ENCODE assay signal across 24 cellular contexts in the genomic region with DNA sequence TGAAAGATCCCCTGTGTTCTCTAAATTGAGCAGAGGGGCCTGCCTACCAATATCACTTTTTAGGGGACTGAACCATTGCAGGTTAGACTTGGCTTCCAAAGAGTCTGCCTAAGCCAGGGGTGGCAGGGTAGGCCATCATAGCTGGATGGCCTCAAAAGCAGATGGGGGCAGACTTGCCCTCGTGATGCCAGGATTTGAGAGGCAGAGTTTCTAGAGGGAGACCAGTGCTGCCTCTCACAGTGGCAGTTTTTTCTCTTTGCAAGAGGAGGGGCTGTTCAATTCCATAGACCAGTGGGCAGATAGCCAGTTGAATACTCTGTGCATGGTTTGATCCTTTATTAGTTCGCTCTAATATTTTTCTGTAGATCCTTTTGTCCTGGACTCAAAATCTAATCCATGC. TPM values are rescaled to one million over a fixed set of nuclear protein-coding genes. Genes with fewer than 3 reads are reported as not detected.
"Had no signal": no experiment of that assay in that cellular context is flagged by ENCODE, and none has a peak within 500 bp of the region (broad histone marks: within the 10 kb centered on the region; RNA-seq: fewer than 3 reads in every experiment).

No MANE protein-coding gene starts in this region.

- H3K27ac Mint-ChIP-seq: activated CD4-positive, alpha-beta T cell treated with anti-CD3 and anti-CD28 coated beads, Interleukin-2, amount 10 ng/mL, durations not matched to agents 7 days and 5 days; activated naive CD4-positive, alpha-beta T cell treated with anti-CD3 and anti-CD28 coated beads, Interleukin-2, amount 50 U/mL, for 72 hours; activated T-helper 1 cell treated with anti-CD3 and anti-CD28 coated beads, Interleukin-12 subunit alpha, Interleukin-12 subunit beta, Interleukin-2, Interleukin-4 antibody, amounts not matched to agents 30 ng/mL and 10 ng/mL and 1 ng/mL, durations not matched to agents 14 hours and 24 hours and 36 hours; immature natural killer cell; natural killer cell had no signal

- H3K36me3 ChIP-seq: adrenal gland, gastroesophageal sphincter, ovary, right lobe of liver, suprapubic skin, transverse colon, uterus had no signal

- H3K27ac ChIP-seq: adrenal gland, gastroesophageal sphincter, heart right ventricle, ovary, right lobe of liver, suprapubic skin, transverse colon, uterus had no signal

- H3K27me3 ChIP-seq: adrenal gland, gastroesophageal sphincter, heart right ventricle, ovary, right lobe of liver, suprapubic skin, transverse colon, uterus had no signal

- H3K4me3 ChIP-seq: adrenal gland, gastroesophageal sphincter, heart right ventricle, ovary, right lobe of liver, suprapubic skin, transverse colon, uterus had no signal

- H3K9me3 Mint-ChIP-seq: activated CD4-positive, alpha-beta T cell treated with anti-CD3 and anti-CD28 coated beads, Interleukin-2, amount 10 ng/mL, durations not matched to agents 7 days and 5 days; activated naive CD4-positive, alpha-beta T cell treated with anti-CD3 and anti-CD28 coated beads, Interleukin-2, amount 50 U/mL, for 72 hours; activated T-helper 1 cell treated with anti-CD3 and anti-CD28 coated beads, Interleukin-12 subunit alpha, Interleukin-12 subunit beta, Interleukin-2, Interleukin-4 antibody, amounts not matched to agents 30 ng/mL and 10 ng/mL and 1 ng/mL, durations not matched to agents 14 hours and 24 hours and 36 hours; immature natural killer cell; natural killer cell; stimulated activated naive CD8-positive, alpha-beta T cell treated with anti-CD3 and anti-CD28 coated beads, Interleukin-15, amount 100 ng/mL, for 72 hours had no signal

- H3K9me3 ChIP-seq: adrenal gland, gastroesophageal sphincter, ovary, right lobe of liver, suprapubic skin, transverse colon, uterus had no signal

- H3K27me3 Mint-ChIP-seq: activated CD4-positive, alpha-beta T cell treated with anti-CD3 and anti-CD28 coated beads, Interleukin-2, amount 10 ng/mL, durations not matched to agents 7 days and 5 days; stimulated activated naive CD8-positive, alpha-beta T cell treated with anti-CD3 and anti-CD28 coated beads, Interleukin-15, amount 100 ng/mL, for 72 hours had no signal

- H3K36me3 Mint-ChIP-seq: activated naive CD4-positive, alpha-beta T cell treated with anti-CD3 and anti-CD28 coated beads, Interleukin-2, amount 50 U/mL, for 72 hours; immature natural killer cell; natural killer cell had no signal

- H3K4me1 ChIP-seq: adrenal gland, gastroesophageal sphincter, right lobe of liver, suprapubic skin, uterus had no signal

- DNase-seq: activated CD4-positive, alpha-beta T cell treated with anti-CD3 and anti-CD28 coated beads, Interleukin-2, amount 10 ng/mL, durations not matched to agents 7 days and 5 days; activated gamma-delta T cell treated with Interleukin-2 at 50 U/mL for 16 hours; adrenal gland; cerebellar nuclear complex; cortex of kidney; heart right ventricle; immature natural killer cell; natural killer cell; ovary; right lobe of liver; small intestine; stimulated activated CD4-positive, alpha-beta T cell treated with anti-CD3 and anti-CD28 coated beads, Interleukin-4, amount 100 ng/mL, for 1 hour; stimulated activated naive CD8-positive, alpha-beta T cell treated with anti-CD3 and anti-CD28 coated beads, Interleukin-15, amount 100 ng/mL, for 72 hours; transverse colon; uterus had no signal

- ATAC-seq: activated CD4-positive, CD25-positive, alpha-beta regulatory T cell treated with anti-CD3 and anti-CD28 coated beads, Interleukin-2, amount 50 U/mL, for 24 hours; activated naive CD4-positive, alpha-beta T cell treated with anti-CD3 and anti-CD28 coated beads, Interleukin-2, amount 50 U/mL, for 72 hours; esophagus mucosa; gastroesophageal sphincter; natural killer cell; right lobe of liver; stimulated activated naive CD8-positive, alpha-beta T cell treated with anti-CD3 and anti-CD28 coated beads, Interleukin-15, amount 100 ng/mL, for 72 hours had no signal

- H3K4me1 Mint-ChIP-seq: immature natural killer cell; natural killer cell; stimulated activated naive CD8-positive, alpha-beta T cell treated with anti-CD3 and anti-CD28 coated beads, Interleukin-15, amount 100 ng/mL, for 72 hours had no signal

- H3K4me3 Mint-ChIP-seq: activated CD4-positive, alpha-beta T cell treated with anti-CD3 and anti-CD28 coated beads, Interleukin-2, amount 10 ng/mL, durations not matched to agents 7 days and 5 days; activated T-helper 1 cell treated with anti-CD3 and anti-CD28 coated beads, Interleukin-12 subunit alpha, Interleukin-12 subunit beta, Interleukin-2, Interleukin-4 antibody, amounts not matched to agents 30 ng/mL and 10 ng/mL and 1 ng/mL, durations not matched to agents 14 hours and 24 hours and 36 hours; immature natural killer cell; natural killer cell; stimulated activated naive CD8-positive, alpha-beta T cell treated with anti-CD3 and anti-CD28 coated beads, Interleukin-15, amount 100 ng/mL, for 72 hours had no signal

RNA-seq across cellular contexts. Expression of a gene that starts 23.8 kb away (rescaled TPM):
- total RNA-seq: activated CD8-positive, alpha-beta memory T cell treated with anti-CD3 and anti-CD28 coated beads for 36 hours; gastroesophageal sphincter; lower leg skin; mesenteric fat pad; natural killer cell; ovary; transverse colon; uterus had no signal
- polyA plus RNA-seq: immature natural killer cell, ovary had no signal
